In the genomic region with DNA sequence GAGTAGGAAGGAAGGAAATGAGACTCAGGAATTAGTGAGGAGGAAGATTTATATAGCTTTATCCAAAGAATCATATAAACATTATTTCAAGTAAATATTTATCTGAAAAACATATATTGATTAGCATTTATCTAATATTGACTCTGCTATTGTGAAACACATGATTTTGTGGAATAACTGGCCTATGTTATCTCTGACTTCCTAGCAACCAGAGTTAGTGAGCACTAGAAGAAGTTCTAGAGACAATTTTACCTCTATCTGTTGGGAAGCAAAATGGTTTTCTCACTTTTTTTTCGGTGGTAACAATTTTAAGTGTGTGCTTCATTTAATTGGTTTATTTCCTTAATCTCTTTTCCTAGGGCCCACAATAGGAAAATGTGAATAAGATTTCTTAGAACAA, we compare ENCODE assay signal across 12 cellular contexts.
"Had no signal": no experiment of that assay in that cellular context is flagged by ENCODE, and none has a peak within 500 bp of the region (broad histone marks: within the 10 kb centered on the region; RNA-seq: fewer than 3 reads in every experiment).

No MANE protein-coding gene starts in this region.

- H3K27me3 Mint-ChIP-seq: activated naive CD8-positive, alpha-beta T cell had no signal

- H3K9me3 Mint-ChIP-seq: T-helper 1 cell treated with Interleukin-12 subunit alpha and Interleukin-12 subunit beta and Interleukin-4 antibody, amounts not matched to agents 30 μg/mL and 1 μg/mL, for 36 hours had no signal

- H3K4me1 ChIP-seq: foreskin keratinocyte had no signal

- H3K36me3 ChIP-seq: esophagus squamous epithelium, ovary had no signal

- H3K9me3 ChIP-seq: esophagus squamous epithelium, ovary had no signal

- H3K4me3 ChIP-seq: esophagus squamous epithelium, ovary had no signal

- DNase-seq: activated effector memory CD4-positive, alpha-beta T cell treated with anti-CD3 and anti-CD28 coated beads, Interleukin-2, amount 50 U/mL, for 16 hours; activated T-cell treated with anti-CD3 and anti-CD28 coated beads for 4 hours; anterior cingulate cortex; esophagus squamous epithelium; foreskin keratinocyte; head of caudate nucleus; ovary; Right ventricle myocardium superior; trophoblast cell had no signal

- H3K27me3 ChIP-seq: esophagus squamous epithelium, foreskin keratinocyte, ovary had no signal

- ATAC-seq: foreskin keratinocyte had no signal

- H3K27ac ChIP-seq: foreskin keratinocyte had no signal

- H3K4me3 Mint-ChIP-seq: activated naive CD8-positive, alpha-beta T cell; neural crest cell; T-helper 1 cell treated with Interleukin-12 subunit alpha and Interleukin-12 subunit beta and Interleukin-4 antibody, amounts not matched to agents 30 μg/mL and 1 μg/mL, for 36 hours had no signal

- H3K27ac Mint-ChIP-seq: T-helper 1 cell treated with Interleukin-12 subunit alpha and Interleukin-12 subunit beta and Interleukin-4 antibody, amounts not matched to agents 30 μg/mL and 1 μg/mL, for 36 hours had no signal
